In the genomic region with DNA sequence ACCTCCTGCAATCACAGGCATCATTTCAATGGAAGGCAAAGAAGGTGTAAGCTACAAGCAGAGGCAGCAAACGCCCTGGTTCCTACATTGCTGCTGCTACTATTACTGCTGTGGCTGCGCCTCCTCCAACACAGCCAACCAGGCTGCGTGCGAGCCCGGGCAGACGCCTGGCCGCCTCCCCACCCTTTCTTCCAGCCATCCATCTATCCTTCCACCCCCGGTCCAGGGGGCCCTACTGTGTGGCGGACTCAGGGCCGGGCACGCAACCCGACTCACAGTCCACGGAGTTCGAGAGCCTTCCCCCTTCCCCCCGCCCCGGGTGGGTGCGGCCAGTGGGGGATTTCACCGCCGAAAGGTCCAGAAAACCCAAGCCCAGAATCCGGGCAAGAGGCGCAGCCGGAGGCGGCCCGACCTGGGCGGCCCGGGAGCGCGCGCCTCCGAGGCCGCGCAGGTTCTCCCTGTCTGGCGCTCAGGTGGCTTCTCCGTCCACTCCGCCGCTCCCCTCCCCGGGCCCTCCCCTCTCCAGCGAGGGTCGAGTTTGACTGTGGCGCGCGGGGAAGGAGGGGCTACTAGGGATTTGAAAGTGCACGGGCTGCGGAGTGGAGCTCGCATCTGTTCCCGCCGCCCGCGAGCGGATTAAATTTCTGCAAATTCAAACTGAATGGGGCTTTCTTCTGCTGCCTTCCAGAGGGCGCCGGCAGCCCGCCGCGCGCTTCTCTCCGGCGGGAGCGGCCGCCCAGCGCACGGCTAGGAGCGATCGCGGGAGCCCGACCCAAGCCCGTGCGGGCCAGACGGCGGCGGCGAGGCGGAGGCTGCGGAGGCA, we compare ENCODE assay signal across 9 cellular contexts. TPM values are rescaled to one million over a fixed set of nuclear protein-coding genes. Genes with fewer than 3 reads are reported as not detected.
A peak's percentile ranks its signal among the peaks of the same experiment; 100 is the strongest.
DNase-seq lines count a peak whose midpoint lies in the region; ATAC-seq and TF ChIP-seq lines count a peak whose summit lies in the region.
"Had no signal": no experiment of that assay in that cellular context is flagged by ENCODE, and none has a peak within 500 bp of the region (broad histone marks: within the 10 kb centered on the region; RNA-seq: fewer than 3 reads in every experiment).

HUNK (plus strand) TSS at position 569 of the 823 bp plus-strand sequence. CDS start 655 bp downstream, outside the sequence.

- dilution Hi-C loops in mammary epithelial cell (cut with HindIII; ENCODE audit: low sequenced_read_pairs), result no loop called here

- no peak within 1 kb of the TSS for H3K27ac ChIP-seq in mammary epithelial cell (ENCODE audit: insufficient read depth, low read depth, low read length)

- H3K9ac ChIP-seq in mammary epithelial cell (ENCODE audit: insufficient read depth, low read length), result no peak within 1 kb of the TSS

- no peaks in the 10 kb centered on the region for H4K20me1 ChIP-seq in mammary epithelial cell (ENCODE audit: insufficient read depth, low read length)

- peak; percentile 51 for DNase-seq in AG08395 (ENCODE audit: low spot score)
- DNase-seq in NCI-H748 (lab: John Stamatoyannopoulos, UW; ENCODE audit: unreplicated experiment), result peak; percentile 84
- DNase-seq in mammary epithelial cell, result peak; percentile 34
- no peak for DNase-seq in kidney epithelial cell (ENCODE audit: low read depth)
- peak; percentile 34 for DNase-seq in stimulated activated CD8-positive, alpha-beta memory T cell treated with anti-CD3 and anti-CD28 coated beads, Interleukin-4, amount 100 ng/mL, for 48 hours
- DNase-seq in inferior parietal cortex (ENCODE audit: extremely low spot score), result no peak

- no peaks in the 10 kb centered on the region for H3K9me3 ChIP-seq in mammary epithelial cell (replicated peaks; ENCODE audit: insufficient read depth, low read length)

- no peaks in the 10 kb centered on the region for H3K79me2 ChIP-seq in mammary epithelial cell (ENCODE audit: insufficient read depth, low read length)

- H3K27me3 ChIP-seq in mammary epithelial cell (ENCODE audit: insufficient read depth, low read length) (peaks cover 32% of the 10 kb centered on the region), kidney epithelial cell (ENCODE audit: control insufficient read depth, insufficient read depth, low read length) (peaks cover 42% of the 10 kb centered on the region)

- CTCF ChIA-PET in mammary epithelial cell (lab: Charles Lee; ENCODE audit: low non-redundant PET), result no interaction called here

- TF ChIP-seq CTCF in mammary epithelial cell (conservative IDR thresholded peaks at IDR 0.05 in 1 of 2, IDR thresholded peaks at IDR 0.05 in 1 of 2; ENCODE audit: extremely low read depth in 1 of 2, insufficient read depth in 1 of 2, low read depth in 1 of 2, low read length in 2 of 2) (no peak), kidney epithelial cell (IDR thresholded peaks at IDR 0.05; ENCODE audit: insufficient read depth, low read length, poor library complexity, severe bottlenecking) (no peak)

- peaks cover 11% of the 10 kb centered on the region for H3K4me1 ChIP-seq in mammary epithelial cell (ENCODE audit: insufficient read depth, low read length)

- no peaks in the 10 kb centered on the region for H3K36me3 ChIP-seq in mammary epithelial cell (ENCODE audit: insufficient read depth, low read length)
- no peaks in the 10 kb centered on the region for H3K36me3 ChIP-seq in kidney epithelial cell (ENCODE audit: control insufficient read depth, insufficient read depth, low read length)

- intact Hi-C loops in mammary epithelial cell (cut with micrococcal nuclease), result no loop called here

- peak within 1 kb of the TSS; percentile 7 to 32 (median 20) for H3K4me3 ChIP-seq in mammary epithelial cell (replicated peaks in 1 of 3; ENCODE audit: insufficient read depth in 1 of 3, low read depth in 2 of 3, low read length in 3 of 3)
- peak within 1 kb of the TSS; percentile 50 for H3K4me3 ChIP-seq in kidney epithelial cell (ENCODE audit: low read depth, low read length)

- peak; percentile 39 for ATAC-seq in GM18868 (IDR thresholded peaks at IDR 0.05; ENCODE audit: unreplicated experiment)
- no peak for ATAC-seq in GM18505 (IDR thresholded peaks at IDR 0.05; ENCODE audit: unreplicated experiment)

- under 1% methylated on average over 34 of the region's 74 CpGs for WGBS in mammary epithelial cell (ENCODE audit: low coverage, missing lambda C conversion rate)

- no peak for TF ChIP-seq POLR2A in GM18505 (IDR thresholded peaks at IDR 0.05; ENCODE audit: borderline replicate concordance, extremely low read depth, insufficient read depth, insufficient read length)

- H3K4me2 ChIP-seq in mammary epithelial cell (ENCODE audit: insufficient read depth, low read depth, low read length), result peak within 1 kb of the TSS; percentile 73

- BruUV-seq in mammary epithelial cell (replicated peaks; lab: Mats Ljungman, UMichigan), result no TSS peak

- peak within 1 kb of the TSS; percentile 9 for H2AFZ ChIP-seq in mammary epithelial cell (ENCODE audit: low read depth, low read length)

- in situ Hi-C loops in mammary epithelial cell (cut with MboI; ENCODE audit: low sequenced_read_pairs in 2 of 2), result loop anchor here in 1 of 2 donors (25.0 kb wide), 1 partner anchor 390 kb away; no protein-coding TSS in a partner anchor

RNA-seq across cellular contexts. Expression of gene HUNK, which starts in this region (rescaled TPM):
- total RNA-seq in mammary epithelial cell (under 1 TPM in 1 of 2 donors, not detected in 1; 0.17 TPM), kidney epithelial cell (2.8 and 3.1 TPM in 2 replicates)
- 0.01 TPM for polyA plus RNA-seq in mammary epithelial cell
- not detected for polyA minus RNA-seq in mammary epithelial cell
- total RNA-seq: glomerular endothelial cell had no signal

Comparison
In these comparisons a context has a peak if more than half of its experiments do, and no peak if none do; other contexts are left out.
1. Peak in DNase-seq, H3K4me3 ChIP-seq and H3K4me2 ChIP-seq in mammary epithelial cell; RNA of the gene not detected or under 1 TPM.
2. DNase-seq: peak in AG08395 (single experiment), NCI-H748 (single experiment) and stimulated activated CD8-positive, alpha-beta memory T cell treated with anti-CD3 and anti-CD28 coated beads, Interleukin-4, amount 100 ng/mL, for 48 hours (single experiment); none in kidney epithelial cell (single experiment) and inferior parietal cortex (single experiment).